8 cellular contexts compared by ENCODE assay signal in the genomic region with DNA sequence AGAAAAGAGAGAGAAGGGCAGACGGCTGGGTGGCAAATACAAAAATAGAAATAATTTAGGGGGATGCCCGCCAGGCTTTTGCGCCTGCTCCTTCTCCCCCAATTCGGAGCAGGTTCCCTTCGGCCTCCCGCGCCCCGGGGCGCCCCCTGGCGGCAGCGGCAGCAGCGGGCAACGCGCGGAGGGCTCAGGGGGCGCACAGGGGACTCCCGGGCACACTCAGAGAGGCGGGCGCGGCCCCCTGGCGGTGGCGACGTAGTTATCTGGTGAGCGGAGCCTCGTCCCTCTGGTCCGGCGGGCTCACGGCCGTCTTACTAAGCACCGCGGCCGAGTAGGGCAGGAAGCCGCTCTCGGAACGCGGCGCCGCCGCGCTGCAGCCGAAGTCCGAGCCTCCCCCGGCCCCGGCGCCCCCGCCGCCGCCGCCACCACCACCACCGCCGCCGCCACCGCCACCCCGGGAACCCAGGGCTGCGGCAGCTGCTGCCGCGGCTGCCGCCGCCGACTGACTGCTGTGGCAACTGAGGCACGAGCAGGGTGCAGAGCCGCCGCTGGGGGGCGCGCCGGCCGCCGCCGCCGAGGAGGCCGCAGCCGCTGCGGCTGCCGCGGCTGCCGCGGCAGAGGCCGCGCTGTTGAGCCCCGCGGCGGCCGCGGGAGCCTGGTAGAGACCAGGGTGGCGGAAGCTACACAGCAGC. TPM values are rescaled to one million over a fixed set of nuclear protein-coding genes. Genes with fewer than 3 reads are reported as not detected.
DNase-seq lines count a peak whose midpoint lies in the region; ATAC-seq and TF ChIP-seq lines count a peak whose summit lies in the region.

No MANE protein-coding gene starts in this region.

- POLR2A ChIA-PET in activated CD4-positive, alpha-beta T cell treated with anti-CD3 and anti-CD28 coated beads for 36 hours (lab: Charles Lee), result no interaction called here

- H2AFZ ChIP-seq in hepatocyte, result peak overlapping the region; percentile 50

- H3K27me3 ChIP-seq in hepatocyte, result peaks cover 92% of the 10 kb centered on the region

- peak; percentile 63 for DNase-seq in activated CD4-positive, alpha-beta T cell treated with anti-CD3 and anti-CD28 coated beads for 36 hours
- no peak for DNase-seq in activated CD4-positive, alpha-beta T cell treated with anti-CD3 and anti-CD28 coated beads for 4 hours
- peak; percentile 69 for DNase-seq in NCI-H1694 (lab: John Stamatoyannopoulos, UW)
- DNase-seq in activated T-helper 1 cell treated with anti-CD3 and anti-CD28 coated beads, Interleukin-12 subunit alpha, Interleukin-12 subunit beta, Interleukin-2, Interleukin-4 antibody, amounts not matched to agents 30 ng/mL and 10 ng/mL and 1 ng/mL, durations not matched to agents 14 hours and 24 hours and 36 hours (ENCODE audit: low spot score), result no peak
- DNase-seq in hepatocyte (ENCODE audit: low spot score), result peak; percentile 90
- DNase-seq in stimulated activated naive B cell treated with anti-CD40 and anti-IgM and Interleukin-4, amounts not matched to agents 10 μg/mL and 1 μg/mL and 100 μg/mL, for 72 hours, result no peak

- intact Hi-C loops in activated CD4-positive, alpha-beta T cell treated with anti-CD3 and anti-CD28 coated beads for 36 hours (cut with DNase I, micrococcal nuclease), result loop anchor here (5.0 to 10.0 kb wide), 4 partner anchors 32 to 1748 kb away; a partner anchor contains a TSS
- intact Hi-C loops in activated T-helper 1 cell treated with anti-CD3 and anti-CD28 coated beads, Interleukin-12 subunit alpha, Interleukin-12 subunit beta, Interleukin-2, Interleukin-4 antibody, amounts not matched to agents 30 ng/mL and 10 ng/mL and 1 ng/mL, durations not matched to agents 14 hours and 24 hours and 36 hours (cut with micrococcal nuclease), result loop anchor here (2.0 kb wide), 2 partner anchors 51 to 1745 kb away; a partner anchor contains a TSS

- H3K36me3 ChIP-seq in hepatocyte (replicated peaks; ENCODE audit: insufficient read depth, low read depth), result no peaks in the 10 kb centered on the region

- CTCF ChIA-PET in activated CD4-positive, alpha-beta T cell treated with anti-CD3 and anti-CD28 coated beads for 36 hours (lab: Charles Lee), result interaction anchor here (0.8 to 1.0 kb wide), 2 partner anchors 389 to 390 kb away, joined by 3 to 5 read pairs; no protein-coding TSS in a partner anchor

- no peaks in the 10 kb centered on the region for H3K9me2 ChIP-seq in hepatocyte (replicated peaks; ENCODE audit: insufficient read depth)

- WGBS in hepatocyte (ENCODE audit: low lambda C conversion rate, missing lambda C conversion rate), result 2% methylated on average over 50 of the region's 85 CpGs

- H3K4me3 ChIP-seq in hepatocyte, result peak overlapping the region; percentile 35

- ATAC-seq in activated CD4-positive, alpha-beta T cell treated with anti-CD3 and anti-CD28 coated beads for 36 hours, result peak; percentile 47
- ATAC-seq in stimulated activated naive B cell treated with anti-CD40 and anti-IgM and Interleukin-4, amounts not matched to agents 10 μg/mL and 1 μg/mL and 100 μg/mL, for 72 hours (replicated peaks), result no peak
- no peak for ATAC-seq in HG03139 (IDR thresholded peaks at IDR 0.05; ENCODE audit: unreplicated experiment)
- ATAC-seq in HG03439 (IDR thresholded peaks at IDR 0.05; ENCODE audit: unreplicated experiment), result no peak

- peaks cover 7% of the 10 kb centered on the region for H3K4me1 ChIP-seq in hepatocyte (ENCODE audit: insufficient read depth)

- H3K4me1 Mint-ChIP-seq in activated CD4-positive, alpha-beta T cell treated with anti-CD3 and anti-CD28 coated beads for 36 hours, result peaks cover 13% of the 10 kb centered on the region
- H3K4me1 Mint-ChIP-seq in activated T-helper 1 cell treated with anti-CD3 and anti-CD28 coated beads, Interleukin-12 subunit alpha, Interleukin-12 subunit beta, Interleukin-2, Interleukin-4 antibody, amounts not matched to agents 30 ng/mL and 10 ng/mL and 1 ng/mL, durations not matched to agents 14 hours and 24 hours and 36 hours (ENCODE audit: low read depth), result no peaks in the 10 kb centered on the region
- H3K4me1 Mint-ChIP-seq in stimulated activated naive B cell treated with anti-CD40 and anti-IgM and Interleukin-4, amounts not matched to agents 10 μg/mL and 1 μg/mL and 100 μg/mL, for 72 hours, result peaks cover 8 to 15% of the 10 kb centered on the region in 2 donors

- H3K36me3 Mint-ChIP-seq in activated CD4-positive, alpha-beta T cell treated with anti-CD3 and anti-CD28 coated beads for 36 hours (ENCODE audit: low read depth), result peaks cover 9% of the 10 kb centered on the region
- peaks cover 3% of the 10 kb centered on the region for H3K36me3 Mint-ChIP-seq in activated T-helper 1 cell treated with anti-CD3 and anti-CD28 coated beads, Interleukin-12 subunit alpha, Interleukin-12 subunit beta, Interleukin-2, Interleukin-4 antibody, amounts not matched to agents 30 ng/mL and 10 ng/mL and 1 ng/mL, durations not matched to agents 14 hours and 24 hours and 36 hours (ENCODE audit: low read depth)
- H3K36me3 Mint-ChIP-seq in stimulated activated naive B cell treated with anti-CD40 and anti-IgM and Interleukin-4, amounts not matched to agents 10 μg/mL and 1 μg/mL and 100 μg/mL, for 72 hours, result peaks cover 12 to 14% of the 10 kb centered on the region in 2 donors

- H3K79me2 ChIP-seq in hepatocyte, result peaks cover 36% of the 10 kb centered on the region

- peak; percentile 92 for TF ChIP-seq CTCF in hepatocyte (IDR thresholded peaks at IDR 0.05; ENCODE audit: poor library complexity)

- no peak overlapping the region for H3K27ac Mint-ChIP-seq in activated CD4-positive, alpha-beta T cell treated with anti-CD3 and anti-CD28 coated beads for 36 hours
- H3K27ac Mint-ChIP-seq in activated T-helper 1 cell treated with anti-CD3 and anti-CD28 coated beads, Interleukin-12 subunit alpha, Interleukin-12 subunit beta, Interleukin-2, Interleukin-4 antibody, amounts not matched to agents 30 ng/mL and 10 ng/mL and 1 ng/mL, durations not matched to agents 14 hours and 24 hours and 36 hours, result peak overlapping the region; percentile 89
- peak overlapping the region; percentile 97 for H3K27ac Mint-ChIP-seq in stimulated activated naive B cell treated with anti-CD40 and anti-IgM and Interleukin-4, amounts not matched to agents 10 μg/mL and 1 μg/mL and 100 μg/mL, for 72 hours

- no peaks in the 10 kb centered on the region for H3K9me3 ChIP-seq in hepatocyte (ENCODE audit: low read depth)

- H3K4me3 Mint-ChIP-seq in activated CD4-positive, alpha-beta T cell treated with anti-CD3 and anti-CD28 coated beads for 36 hours, result peak overlapping the region; percentile 46
- H3K4me3 Mint-ChIP-seq in activated T-helper 1 cell treated with anti-CD3 and anti-CD28 coated beads, Interleukin-12 subunit alpha, Interleukin-12 subunit beta, Interleukin-2, Interleukin-4 antibody, amounts not matched to agents 30 ng/mL and 10 ng/mL and 1 ng/mL, durations not matched to agents 14 hours and 24 hours and 36 hours, result peak overlapping the region; percentile 15
- H3K4me3 Mint-ChIP-seq in stimulated activated naive B cell treated with anti-CD40 and anti-IgM and Interleukin-4, amounts not matched to agents 10 μg/mL and 1 μg/mL and 100 μg/mL, for 72 hours, result peak overlapping the region; percentile 41 to 72

- peak overlapping the region; percentile 84 for H3K4me2 ChIP-seq in hepatocyte

- peaks cover 12% of the 10 kb centered on the region for H3K9me3 Mint-ChIP-seq in activated CD4-positive, alpha-beta T cell treated with anti-CD3 and anti-CD28 coated beads for 36 hours (ENCODE audit: low read depth)
- peaks cover 4% of the 10 kb centered on the region for H3K9me3 Mint-ChIP-seq in activated T-helper 1 cell treated with anti-CD3 and anti-CD28 coated beads, Interleukin-12 subunit alpha, Interleukin-12 subunit beta, Interleukin-2, Interleukin-4 antibody, amounts not matched to agents 30 ng/mL and 10 ng/mL and 1 ng/mL, durations not matched to agents 14 hours and 24 hours and 36 hours
- H3K9me3 Mint-ChIP-seq in stimulated activated naive B cell treated with anti-CD40 and anti-IgM and Interleukin-4, amounts not matched to agents 10 μg/mL and 1 μg/mL and 100 μg/mL, for 72 hours, result peaks cover 13 to 16% of the 10 kb centered on the region in 2 donors

- H4K20me1 ChIP-seq in hepatocyte (ENCODE audit: insufficient read depth, poor library complexity, severe bottlenecking), result no peaks in the 10 kb centered on the region

- H3K27me3 Mint-ChIP-seq in activated CD4-positive, alpha-beta T cell treated with anti-CD3 and anti-CD28 coated beads for 36 hours, result peaks cover 70% of the 10 kb centered on the region
- peaks cover 72% of the 10 kb centered on the region for H3K27me3 Mint-ChIP-seq in activated T-helper 1 cell treated with anti-CD3 and anti-CD28 coated beads, Interleukin-12 subunit alpha, Interleukin-12 subunit beta, Interleukin-2, Interleukin-4 antibody, amounts not matched to agents 30 ng/mL and 10 ng/mL and 1 ng/mL, durations not matched to agents 14 hours and 24 hours and 36 hours (ENCODE audit: insufficient read depth)
- peaks cover 67 to 75% of the 10 kb centered on the region in 2 donors for H3K27me3 Mint-ChIP-seq in stimulated activated naive B cell treated with anti-CD40 and anti-IgM and Interleukin-4, amounts not matched to agents 10 μg/mL and 1 μg/mL and 100 μg/mL, for 72 hours

- peak overlapping the region; percentile 93 for H3K27ac ChIP-seq in hepatocyte

RNA-seq across cellular contexts. Expression of a gene that starts 3.8 kb away (rescaled TPM):
- total RNA-seq in activated CD4-positive, alpha-beta T cell treated with anti-CD3 and anti-CD28 coated beads for 36 hours, result not detected
- not detected in 2 replicates for total RNA-seq in activated T-helper 1 cell treated with anti-CD3 and anti-CD28 coated beads, Interleukin-12 subunit alpha, Interleukin-12 subunit beta, Interleukin-2, Interleukin-4 antibody, amounts not matched to agents 30 ng/mL and 10 ng/mL and 1 ng/mL, durations not matched to agents 14 hours and 24 hours and 36 hours
- total RNA-seq in hepatocyte, result 3.5 and 3.7 TPM in 2 replicates
- polyA plus RNA-seq in hepatocyte, result 1.3 and 1.7 TPM in 2 replicates

RNA-seq across cellular contexts. Expression of a gene that starts 12.5 kb away (rescaled TPM):
- total RNA-seq in activated CD4-positive, alpha-beta T cell treated with anti-CD3 and anti-CD28 coated beads for 36 hours, result not detected
- not detected in 2 replicates for total RNA-seq in activated T-helper 1 cell treated with anti-CD3 and anti-CD28 coated beads, Interleukin-12 subunit alpha, Interleukin-12 subunit beta, Interleukin-2, Interleukin-4 antibody, amounts not matched to agents 30 ng/mL and 10 ng/mL and 1 ng/mL, durations not matched to agents 14 hours and 24 hours and 36 hours
- total RNA-seq in hepatocyte, result 33.9 and 37.2 TPM in 2 replicates
- polyA plus RNA-seq in hepatocyte, result 19.3 and 24.7 TPM in 2 replicates

RNA-seq across cellular contexts. Expression of a gene that starts 19.6 kb away (rescaled TPM):
- not detected for total RNA-seq in activated CD4-positive, alpha-beta T cell treated with anti-CD3 and anti-CD28 coated beads for 36 hours
- not detected in 2 replicates for total RNA-seq in activated T-helper 1 cell treated with anti-CD3 and anti-CD28 coated beads, Interleukin-12 subunit alpha, Interleukin-12 subunit beta, Interleukin-2, Interleukin-4 antibody, amounts not matched to agents 30 ng/mL and 10 ng/mL and 1 ng/mL, durations not matched to agents 14 hours and 24 hours and 36 hours
- 17.9 and 29.0 TPM in 2 replicates for total RNA-seq in hepatocyte
- 3.1 and 3.3 TPM in 2 replicates for polyA plus RNA-seq in hepatocyte

RNA-seq across cellular contexts. Expression of a gene that starts 27.1 kb away (rescaled TPM):
- not detected for total RNA-seq in activated CD4-positive, alpha-beta T cell treated with anti-CD3 and anti-CD28 coated beads for 36 hours
- total RNA-seq in activated T-helper 1 cell treated with anti-CD3 and anti-CD28 coated beads, Interleukin-12 subunit alpha, Interleukin-12 subunit beta, Interleukin-2, Interleukin-4 antibody, amounts not matched to agents 30 ng/mL and 10 ng/mL and 1 ng/mL, durations not matched to agents 14 hours and 24 hours and 36 hours, result not detected in 2 replicates
- total RNA-seq in hepatocyte, result 5.7 and 6.3 TPM in 2 replicates
- polyA plus RNA-seq in hepatocyte, result 9.9 and 11.5 TPM in 2 replicates

RNA-seq across cellular contexts. Expression of a gene that starts 36.6 kb away (rescaled TPM):
- total RNA-seq in activated CD4-positive, alpha-beta T cell treated with anti-CD3 and anti-CD28 coated beads for 36 hours, result not detected
- total RNA-seq in activated T-helper 1 cell treated with anti-CD3 and anti-CD28 coated beads, Interleukin-12 subunit alpha, Interleukin-12 subunit beta, Interleukin-2, Interleukin-4 antibody, amounts not matched to agents 30 ng/mL and 10 ng/mL and 1 ng/mL, durations not matched to agents 14 hours and 24 hours and 36 hours, result not detected in 2 replicates
- 8.5 and 11.7 TPM in 2 replicates for total RNA-seq in hepatocyte
- 5.1 and 9.9 TPM in 2 replicates for polyA plus RNA-seq in hepatocyte

Comparison
In these comparisons a context has a peak if more than half of its experiments do, and no peak if none do; other contexts are left out.
1. DNase-seq: peak in activated CD4-positive, alpha-beta T cell treated with anti-CD3 and anti-CD28 coated beads for 36 hours (single experiment), NCI-H1694 (single experiment) and hepatocyte (single experiment); none in activated CD4-positive, alpha-beta T cell treated with anti-CD3 and anti-CD28 coated beads for 4 hours (0 of 2), activated T-helper 1 cell treated with anti-CD3 and anti-CD28 coated beads, Interleukin-12 subunit alpha, Interleukin-12 subunit beta, Interleukin-2, Interleukin-4 antibody, amounts not matched to agents 30 ng/mL and 10 ng/mL and 1 ng/mL, durations not matched to agents 14 hours and 24 hours and 36 hours (single experiment) and stimulated activated naive B cell treated with anti-CD40 and anti-IgM and Interleukin-4, amounts not matched to agents 10 μg/mL and 1 μg/mL and 100 μg/mL, for 72 hours (single experiment).
2. RNA of a gene that starts 12.5 kb away (total RNA-seq): 33.9 to 37.2 TPM in hepatocyte; not detected in activated CD4-positive, alpha-beta T cell treated with anti-CD3 and anti-CD28 coated beads for 36 hours and not detected in activated T-helper 1 cell treated with anti-CD3 and anti-CD28 coated beads, Interleukin-12 subunit alpha, Interleukin-12 subunit beta, Interleukin-2, Interleukin-4 antibody, amounts not matched to agents 30 ng/mL and 10 ng/mL and 1 ng/mL, durations not matched to agents 14 hours and 24 hours and 36 hours; every median in the first group is over 10 times any median in the second.
3. RNA of a gene that starts 19.6 kb away (total RNA-seq): 17.9 to 29.0 TPM in hepatocyte; not detected in activated CD4-positive, alpha-beta T cell treated with anti-CD3 and anti-CD28 coated beads for 36 hours and not detected in activated T-helper 1 cell treated with anti-CD3 and anti-CD28 coated beads, Interleukin-12 subunit alpha, Interleukin-12 subunit beta, Interleukin-2, Interleukin-4 antibody, amounts not matched to agents 30 ng/mL and 10 ng/mL and 1 ng/mL, durations not matched to agents 14 hours and 24 hours and 36 hours; every median in the first group is over 10 times any median in the second.
4. Peak in every context shown above with its lines, with median percentiles within 50 percentile points of each other: H3K4me3 Mint-ChIP-seq.